ENCODE assay signal across 15 cellular contexts in genomic region chr19:14533450-14533849, GRCh38. TPM values are rescaled to one million over a fixed set of nuclear protein-coding genes. Genes with fewer than 3 reads are reported as not detected.
A peak's percentile ranks its signal among the peaks of the same experiment; 100 is the strongest.
DNase-seq lines count a peak whose midpoint lies in the region; ATAC-seq and TF ChIP-seq lines count a peak whose summit lies in the region.
"Had no signal": no experiment of that assay in that cellular context is flagged by ENCODE, and none has a peak within 500 bp of the region (broad histone marks: within the 10 kb centered on the region; RNA-seq: fewer than 3 reads in every experiment).

No MANE protein-coding gene starts in this region.

- no peak overlapping the region for H3K27ac Mint-ChIP-seq in CD8-positive, alpha-beta T cell
- peak overlapping the region; percentile 59 for H3K27ac Mint-ChIP-seq in mesothelial cell of epicardium

- intact Hi-C loops in CD8-positive, alpha-beta T cell (cut with DNase I, micrococcal nuclease): no loop called here
- intact Hi-C loops in Panc1 (cut with micrococcal nuclease; ENCODE audit: unreplicated experiment) (no loop called here), psoas muscle (cut with DNase I) (no loop called here)

- no peaks in the 10 kb centered on the region for H3K9me3 ChIP-seq in CD8-positive, alpha-beta T cell (ENCODE audit: low read length)
- H3K9me3 ChIP-seq in Panc1 (ENCODE audit: control insufficient read depth, insufficient read depth, low read depth, low read length): no peaks in the 10 kb centered on the region
- no peaks in the 10 kb centered on the region for H3K9me3 ChIP-seq in psoas muscle
- H3K9me3 ChIP-seq: HAP-1, SJSA1 had no signal

- POLR2A ChIA-PET in CD8-positive, alpha-beta T cell (lab: Charles Lee): interaction anchor here (0.6 to 7.1 kb wide), 2 partner anchors 16 to 92 kb away, joined by 5 to 50 read pairs; partner anchors contain the start of gene DNAJB1
- POLR2A ChIA-PET in Panc1 (lab: Charles Lee): interaction anchor here (0.6 to 0.7 kb wide), 3 partner anchors 8 to 31 kb away, joined by 3 to 6 read pairs (median 4); no protein-coding TSS in a partner anchor

- H3K4me1 Mint-ChIP-seq in CD8-positive, alpha-beta T cell (ENCODE audit: low read depth): peaks cover 54% of the 10 kb centered on the region
- peaks cover 21% of the 10 kb centered on the region for H3K4me1 Mint-ChIP-seq in mesothelial cell of epicardium

- no peak for ATAC-seq in CD8-positive, alpha-beta T cell
- ATAC-seq in Panc1 (no peak), psoas muscle (no peak), HG02852 (IDR thresholded peaks at IDR 0.05; ENCODE audit: unreplicated experiment) (no peak)
- ATAC-seq: GM12878 had no signal

- peaks cover 41% of the 10 kb centered on the region for H3K4me1 ChIP-seq in CD8-positive, alpha-beta T cell (ENCODE audit: insufficient read depth, low read length)
- H3K4me1 ChIP-seq in Panc1 (ENCODE audit: control insufficient read depth, insufficient read depth, low read length) (peaks cover 26% of the 10 kb centered on the region), psoas muscle (peaks cover 25% of the 10 kb centered on the region)

- in situ Hi-C loops in Panc1 (cut with HindIII; ENCODE audit: low pct_unique_long_range_greater_than_20kb, low sequenced_read_pairs): no loop called here

- H3K27me3 ChIP-seq in CD8-positive, alpha-beta T cell (ENCODE audit: insufficient read depth, low read length): no peaks in the 10 kb centered on the region
- no peaks in the 10 kb centered on the region for H3K27me3 ChIP-seq in Panc1 (ENCODE audit: control insufficient read depth, insufficient read depth, low read length)
- no peaks in the 10 kb centered on the region for H3K27me3 ChIP-seq in psoas muscle (ENCODE audit: insufficient read depth in 3 of 3, low read length in 2 of 3)
- H3K27me3 ChIP-seq: SJSA1 had no signal

- TF ChIP-seq CTCF in CD8-positive, alpha-beta T cell (IDR thresholded peaks at IDR 0.05): no peak
- TF ChIP-seq CTCF in Panc1 (IDR thresholded peaks at IDR 0.05) (no peak), mesothelial cell of epicardium (IDR thresholded peaks at IDR 0.05; ENCODE audit: unreplicated experiment) (no peak), psoas muscle (IDR thresholded peaks at IDR 0.05) (no peak)

- no peaks in the 10 kb centered on the region for H3K27me3 Mint-ChIP-seq in CD8-positive, alpha-beta T cell (ENCODE audit: low read depth)
- H3K27me3 Mint-ChIP-seq in mesothelial cell of epicardium (ENCODE audit: low read depth): no peaks in the 10 kb centered on the region

- H3K36me3 Mint-ChIP-seq in CD8-positive, alpha-beta T cell: peaks cover 29% of the 10 kb centered on the region
- peaks cover 3% of the 10 kb centered on the region for H3K36me3 Mint-ChIP-seq in mesothelial cell of epicardium

- BruUV-seq in Panc1 (replicated peaks; lab: Mats Ljungman, UMichigan): no TSS peak

- no peak overlapping the region for H3K27ac ChIP-seq in CD8-positive, alpha-beta T cell (ENCODE audit: low read depth, low read length)
- H3K27ac ChIP-seq in Panc1 (ENCODE audit: low read length): peak overlapping the region; percentile 54
- peak overlapping the region; percentile 88 for H3K27ac ChIP-seq in psoas muscle
- H3K27ac ChIP-seq: SJSA1 had no signal

- H3K4me3 Mint-ChIP-seq in CD8-positive, alpha-beta T cell: peak overlapping the region; percentile 24
- H3K4me3 Mint-ChIP-seq in mesothelial cell of epicardium: no peak overlapping the region

- no peaks in the 10 kb centered on the region for H3K9me3 Mint-ChIP-seq in CD8-positive, alpha-beta T cell
- no peaks in the 10 kb centered on the region for H3K9me3 Mint-ChIP-seq in mesothelial cell of epicardium

- H3K36me3 ChIP-seq in CD8-positive, alpha-beta T cell (ENCODE audit: insufficient read depth, low read length): no peaks in the 10 kb centered on the region
- H3K36me3 ChIP-seq in Panc1 (ENCODE audit: control insufficient read depth, insufficient read depth, low read length) (peaks cover 5% of the 10 kb centered on the region; the same call in 1 of the 2 replicates), psoas muscle (ENCODE audit: insufficient read depth in 1 of 2, low read depth in 1 of 2) (peaks cover 0 to 4% of the 10 kb centered on the region in 2 donors)
- H3K36me3 ChIP-seq: HAP-1 had no signal

- WGBS in psoas muscle, 3 donors: 32 to 61% (median 37%) methylated on average over 5 of the region's 5 CpGs

- no peak overlapping the region for H3K4me3 ChIP-seq in CD8-positive, alpha-beta T cell (ENCODE audit: low read depth, low read length)
- no peak overlapping the region for H3K4me3 ChIP-seq in Panc1 (ENCODE audit: low read depth in 2 of 2, low read length in 2 of 2)
- no peak overlapping the region for H3K4me3 ChIP-seq in psoas muscle
- H3K4me3 ChIP-seq: GM12878, HAP-1, SJSA1 had no signal

- CTCF ChIA-PET in CD8-positive, alpha-beta T cell (lab: Charles Lee): interaction anchor here (0.5 to 6.1 kb wide), 5 partner anchors 18 to 458 kb away, joined by 3 to 22 read pairs (median 3); no protein-coding TSS in a partner anchor
- CTCF ChIA-PET in Panc1 (lab: Charles Lee): interaction anchor here (0.6 kb wide), 1 partner anchor 28 kb away, joined by 5 read pairs; no protein-coding TSS in a partner anchor

- DNase-seq in CD8-positive, alpha-beta T cell: no peak
- no peak for DNase-seq in Panc1 (ENCODE audit: low read depth, low spot score)
- no peak for DNase-seq in mesothelial cell of epicardium (ENCODE audit: low spot score in 2 of 2, unreplicated experiment in 2 of 2)
- DNase-seq in psoas muscle: no peak
- no peak for DNase-seq in HK-2 (ENCODE audit: unreplicated experiment)
- no peak for DNase-seq in RKO (ENCODE audit: low spot score)
- DNase-seq: GDM1, MV-4-11, NCI-H1417, NCI-H187 treated with DMSO at 0.1 percent for 48 hours, NCI-H526 treated with DMSO at 0.1 percent for 48 hours had no signal

RNA-seq across cellular contexts. Expression of gene TECR, which starts 4.1 kb away (rescaled TPM):
- 100 to 1,000 TPM; 300 to 325 TPM for total RNA-seq in CD8-positive, alpha-beta T cell
- total RNA-seq in Panc1 (2021; ENCODE audit: unreplicated experiment): 233 TPM
- polyA plus RNA-seq in Panc1 (2012; ENCODE audit: insufficient read length): 250 TPM
- total RNA-seq in mesothelial cell of epicardium: 111 to 116 TPM (median 115 TPM) in 3 replicates
- 100 to 1,000 TPM; 111 to 209 (median 158) TPM for total RNA-seq in psoas muscle
- polyA plus RNA-seq in psoas muscle: 100 to 1,000 TPM in 2 of 3 donors, 10 to 100 TPM in 1; 77.8 to 145 (median 136) TPM

RNA-seq across cellular contexts. Expression of gene DNAJB1, which starts 15.3 kb away (rescaled TPM):
- 100 to 1,000 TPM; 963 to 995 TPM for total RNA-seq in CD8-positive, alpha-beta T cell
- 149 TPM for total RNA-seq in Panc1 (2021; ENCODE audit: unreplicated experiment)
- 101 TPM for polyA plus RNA-seq in Panc1 (2012; ENCODE audit: insufficient read length)
- total RNA-seq in mesothelial cell of epicardium: 106 to 113 TPM (median 110 TPM) in 3 replicates
- total RNA-seq in psoas muscle: 100 to 1,000 TPM in 1 of 4 donors, 10 to 100 TPM in 3; 32.6 to 105 (median 42.6) TPM
- polyA plus RNA-seq in psoas muscle: 10 to 100 TPM; 20.8 to 32.0 (median 24.4) TPM

RNA-seq across cellular contexts. Expression of gene GIPC1, which starts 37.5 kb away (rescaled TPM):
- 10 to 100 TPM; 15.6 to 16.0 TPM for total RNA-seq in CD8-positive, alpha-beta T cell
- total RNA-seq in Panc1 (2021; ENCODE audit: unreplicated experiment): 160 TPM
- polyA plus RNA-seq in Panc1 (2012; ENCODE audit: insufficient read length): 339 TPM
- 108 to 111 TPM (median 111 TPM) in 3 replicates for total RNA-seq in mesothelial cell of epicardium
- 10 to 100 TPM; 37.9 to 45.3 (median 43.2) TPM for total RNA-seq in psoas muscle
- polyA plus RNA-seq in psoas muscle: 10 to 100 TPM; 45.3 to 63.5 (median 50.8) TPM

RNA-seq across cellular contexts. Expression of gene NDUFB7, which starts 38.4 kb away (rescaled TPM):
- total RNA-seq in CD8-positive, alpha-beta T cell: 10 to 100 TPM; 27.8 to 34.3 TPM
- total RNA-seq in Panc1 (2021; ENCODE audit: unreplicated experiment) (180 TPM), mesothelial cell of epicardium (117 to 122 TPM (median 119 TPM) in 3 replicates), psoas muscle (100 to 1,000 TPM; 216 to 306 (median 287) TPM)
- polyA plus RNA-seq in Panc1 (2012; ENCODE audit: insufficient read length): 341 TPM
- 100 to 1,000 TPM; 488 to 805 (median 716) TPM for polyA plus RNA-seq in psoas muscle

RNA-seq across cellular contexts. Expression of gene CLEC17A, which starts 49.4 kb away (rescaled TPM):
- total RNA-seq in CD8-positive, alpha-beta T cell: under 1 TPM in 1 of 2 experiments, not detected in 1; 0.35 TPM
- not detected for total RNA-seq in Panc1 (2021; ENCODE audit: unreplicated experiment)
- not detected for polyA plus RNA-seq in Panc1 (2012; ENCODE audit: insufficient read length)
- total RNA-seq in mesothelial cell of epicardium: not detected in 3 replicates
- total RNA-seq in psoas muscle: not detected
- polyA plus RNA-seq in psoas muscle: under 1 TPM in 2 of 3 donors, not detected in 1; 0.03 to 0.04 TPM
